Comparison of ENCODE assay signal across 8 cellular contexts in the genomic region with DNA sequence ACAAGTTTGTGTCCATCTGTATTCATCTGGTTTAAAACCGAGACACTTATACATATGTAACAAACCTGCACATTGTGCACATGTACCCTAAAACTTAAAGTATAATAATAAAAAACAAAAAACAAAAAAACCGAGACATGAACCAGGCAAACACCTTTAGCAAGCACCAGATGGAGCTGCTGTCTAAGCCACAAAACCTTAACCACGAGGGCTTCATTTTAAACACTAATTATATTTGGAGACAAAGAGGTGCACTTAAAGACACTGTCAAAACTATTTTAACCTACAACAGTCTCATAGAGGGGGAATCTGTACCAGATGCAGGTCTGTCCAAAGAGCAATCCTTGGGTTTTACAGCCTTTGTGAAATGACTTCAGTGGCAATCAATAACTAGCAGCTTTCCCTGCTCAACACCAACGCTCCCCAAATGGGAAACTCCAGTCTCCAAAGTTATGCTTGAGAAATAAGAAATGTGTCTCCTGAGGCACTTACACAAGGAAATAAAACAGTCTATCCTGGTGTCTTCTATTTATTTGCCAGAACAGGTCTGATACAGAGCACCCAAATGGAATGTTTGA.
DNase-seq lines count a peak whose midpoint lies in the region; ATAC-seq and TF ChIP-seq lines count a peak whose summit lies in the region.

No MANE protein-coding gene starts in this region.

- peaks cover 51% of the 10 kb centered on the region for H3K4me1 Mint-ChIP-seq in activated naive CD4-positive, alpha-beta T cell treated with anti-CD3 and anti-CD28 coated beads for 36 hours (ENCODE audit: low read depth)
- H3K4me1 Mint-ChIP-seq in endodermal cell (peaks cover 39% of the 10 kb centered on the region), naive B cell (peaks cover 39 to 81% (median 72%) of the 10 kb centered on the region in 3 donors)

- H3K9me3 Mint-ChIP-seq in activated naive CD4-positive, alpha-beta T cell treated with anti-CD3 and anti-CD28 coated beads for 36 hours = no peaks in the 10 kb centered on the region
- H3K9me3 Mint-ChIP-seq in endodermal cell (no peaks in the 10 kb centered on the region), naive B cell (no peaks in the 10 kb centered on the region)

- H3K36me3 ChIP-seq in PC-3 (ENCODE audit: low read depth, low read length) (no peaks in the 10 kb centered on the region), endodermal cell (ENCODE audit: control insufficient read depth, insufficient read depth, low read length) (no peaks in the 10 kb centered on the region), SJCRH30 (no peaks in the 10 kb centered on the region)

- H3K9me2 ChIP-seq in PC-3 (replicated peaks; ENCODE audit: low read length) = no peaks in the 10 kb centered on the region

- no peaks in the 10 kb centered on the region for H3K27me3 ChIP-seq in PC-3 (ENCODE audit: low read length)
- no peaks in the 10 kb centered on the region for H3K27me3 ChIP-seq in endodermal cell (ENCODE audit: control insufficient read depth, insufficient read depth, low read length, poor library complexity, severe bottlenecking)
- no peaks in the 10 kb centered on the region for H3K27me3 ChIP-seq in SJCRH30

- H3K27ac ChIP-seq in PC-3 (ENCODE audit: low read length) (no peak overlapping the region), endodermal cell (ENCODE audit: low read depth, low read length) (no peak overlapping the region), SJCRH30 (no peak overlapping the region)

- no peak overlapping the region for H3K27ac Mint-ChIP-seq in activated naive CD4-positive, alpha-beta T cell treated with anti-CD3 and anti-CD28 coated beads for 36 hours
- H3K27ac Mint-ChIP-seq in endodermal cell (no peak overlapping the region), naive B cell (peak overlapping the region in 4 of 6 donors; percentile 21 to 91 (median 72))

- intact Hi-C loops in activated naive CD4-positive, alpha-beta T cell treated with anti-CD3 and anti-CD28 coated beads for 36 hours (cut with micrococcal nuclease) = loop anchor here (1.0 to 5.0 kb wide), 5 partner anchors 69 to 357 kb away; partner anchors contain the start of genes HMG20A and PEAK1
- intact Hi-C loops in PC-3 (cut with micrococcal nuclease) = loop anchor here (1.0 to 5.0 kb wide), 4 partner anchors 232 to 357 kb away; no protein-coding TSS in a partner anchor

- H3K9me3 ChIP-seq in PC-3 (ENCODE audit: low read length) = no peaks in the 10 kb centered on the region
- no peaks in the 10 kb centered on the region for H3K9me3 ChIP-seq in endodermal cell (ENCODE audit: control insufficient read depth, low read length)
- H3K9me3 ChIP-seq in SJCRH30 (replicated peaks) = no peaks in the 10 kb centered on the region

- H3K79me2 ChIP-seq in PC-3 (ENCODE audit: low read length) = no peaks in the 10 kb centered on the region

- H3K9ac ChIP-seq in PC-3 (ENCODE audit: low read length) = no peak overlapping the region
- H3K9ac ChIP-seq in endodermal cell (ENCODE audit: extremely low read depth, low read length, poor library complexity, severe bottlenecking) = no peak overlapping the region

- BruUV-seq in PC-3 (replicated peaks; lab: Mats Ljungman, UMichigan) = no TSS peak

- peaks cover 7% of the 10 kb centered on the region for H3K4me1 ChIP-seq in PC-3 (ENCODE audit: insufficient read depth, low read length)
- H3K4me1 ChIP-seq in endodermal cell (ENCODE audit: control insufficient read depth, insufficient read depth, low read length) = peaks cover 14% of the 10 kb centered on the region
- H3K4me1 ChIP-seq in SJCRH30 = peaks cover 5% of the 10 kb centered on the region; the same call in 1 of the 2 replicates

- no peak for ATAC-seq in PC-3
- no peak for ATAC-seq in naive B cell (ENCODE audit: low read depth in 2 of 2)

- H3K27me3 Mint-ChIP-seq in activated naive CD4-positive, alpha-beta T cell treated with anti-CD3 and anti-CD28 coated beads for 36 hours (ENCODE audit: low read depth) = no peaks in the 10 kb centered on the region
- H3K27me3 Mint-ChIP-seq in endodermal cell (ENCODE audit: insufficient read depth) = no peaks in the 10 kb centered on the region
- H3K27me3 Mint-ChIP-seq in naive B cell = no peaks in the 10 kb centered on the region

- no peak overlapping the region for H3K4me3 ChIP-seq in PC-3 (ENCODE audit: low read length)
- peak overlapping the region; percentile 0 for H3K4me3 ChIP-seq in endodermal cell (ENCODE audit: low read length)
- no peak overlapping the region for H3K4me3 ChIP-seq in SJCRH30

- no peak overlapping the region for H2AFZ ChIP-seq in PC-3 (ENCODE audit: low read length)

- H4K20me1 ChIP-seq in PC-3 (ENCODE audit: low read length) = no peaks in the 10 kb centered on the region

- CTCF ChIA-PET in activated naive CD4-positive, alpha-beta T cell treated with anti-CD3 and anti-CD28 coated beads for 36 hours (lab: Charles Lee) = interaction anchor here (0.6 to 4.5 kb wide), 20 partner anchors 8 to 450 kb away, joined by 3 to 37 read pairs (median 4); no protein-coding TSS in a partner anchor
- CTCF ChIA-PET in PC-3 (lab: Charles Lee) = interaction anchor here (0.6 to 2.0 kb wide), 5 partner anchors 185 to 367 kb away, joined by 3 to 11 read pairs (median 5); no protein-coding TSS in a partner anchor

- WGBS in endodermal cell (ENCODE audit: insufficient coverage in 1 of 2, insufficient read length in 1 of 2), 2 experiments = 61 to 67% methylated on average over 2 to 4 of the region's 4 CpGs

- H3K4me2 ChIP-seq in PC-3 (ENCODE audit: low read length) = no peak overlapping the region

- H3K36me3 Mint-ChIP-seq in activated naive CD4-positive, alpha-beta T cell treated with anti-CD3 and anti-CD28 coated beads for 36 hours (ENCODE audit: low read depth) = no peaks in the 10 kb centered on the region
- no peaks in the 10 kb centered on the region for H3K36me3 Mint-ChIP-seq in endodermal cell (ENCODE audit: low read depth)
- no peaks in the 10 kb centered on the region for H3K36me3 Mint-ChIP-seq in naive B cell

- POLR2A ChIA-PET in PC-3 (lab: Charles Lee; ENCODE audit: unreplicated experiment) = interaction anchor here (0.7 kb wide), 1 partner anchor 541 kb away, joined by 9 read pairs; no protein-coding TSS in a partner anchor

- no peaks in the 10 kb centered on the region for H3F3A ChIP-seq in PC-3 (ENCODE audit: low read length, unreplicated experiment)

- peak; percentile 68 for TF ChIP-seq CTCF in PC-3 (conservative IDR thresholded peaks at IDR 0.05; ENCODE audit: low read depth, low read length)
- peak; percentile 86 for TF ChIP-seq CTCF in endodermal cell (conservative IDR thresholded peaks at IDR 0.05)

- peak; percentile 35 for DNase-seq in activated naive CD4-positive, alpha-beta T cell treated with anti-CD3 and anti-CD28 coated beads for 36 hours
- no peak for DNase-seq in activated naive CD4-positive, alpha-beta T cell treated with Interleukin-2 at 50 U/mL for 16 hours
- DNase-seq in PC-3 (peak; percentile 30), endodermal cell (no peak), naive B cell (no peak), SJCRH30 (no peak), NCI-H510A treated with DMSO at 0.1 percent for 48 hours (lab: John Stamatoyannopoulos, UW) (no peak)
- no peak for DNase-seq in activated CD8-positive, alpha-beta memory T cell treated with anti-CD3 and anti-CD28 coated beads, Interleukin-2, amount 50 U/mL, for 48 hours

- no peak overlapping the region for H3K4me3 Mint-ChIP-seq in activated naive CD4-positive, alpha-beta T cell treated with anti-CD3 and anti-CD28 coated beads for 36 hours
- H3K4me3 Mint-ChIP-seq in endodermal cell = no peak overlapping the region
- H3K4me3 Mint-ChIP-seq in naive B cell = peak overlapping the region in 3 of 8 donors; percentile 29 to 65 (median 60)

Comparison
In these comparisons a context has a peak if more than half of its experiments do, and no peak if none do; other contexts are left out.
1. DNase-seq: peak in activated naive CD4-positive, alpha-beta T cell treated with anti-CD3 and anti-CD28 coated beads for 36 hours (single experiment) and PC-3 (single experiment); none in activated naive CD4-positive, alpha-beta T cell treated with Interleukin-2 at 50 U/mL for 16 hours (single experiment), endodermal cell (single experiment), naive B cell (single experiment), SJCRH30 (0 of 2), NCI-H510A treated with DMSO at 0.1 percent for 48 hours (single experiment) and activated CD8-positive, alpha-beta memory T cell treated with anti-CD3 and anti-CD28 coated beads, Interleukin-2, amount 50 U/mL, for 48 hours (single experiment).
2. H3K27ac Mint-ChIP-seq: peak in naive B cell (4 of 6); none in activated naive CD4-positive, alpha-beta T cell treated with anti-CD3 and anti-CD28 coated beads for 36 hours (single experiment) and endodermal cell (single experiment).